Comparison of ENCODE assay signal across 7 cellular contexts in genomic region chr11:69642913-69643632, GRCh38. TPM values are rescaled to one million over a fixed set of nuclear protein-coding genes. Genes with fewer than 3 reads are reported as not detected.
DNase-seq lines count a peak whose midpoint lies in the region; ATAC-seq and TF ChIP-seq lines count a peak whose summit lies in the region.

No MANE protein-coding gene starts in this region.

- intact Hi-C loops in Panc1 (cut with micrococcal nuclease; ENCODE audit: unreplicated experiment) = loop anchor here (1.0 to 5.0 kb wide), 4 partner anchors 266 to 540 kb away; no protein-coding TSS in a partner anchor

- H3K9me3 ChIP-seq in Panc1 (ENCODE audit: control insufficient read depth, insufficient read depth, low read depth, low read length) = no peaks in the 10 kb centered on the region

- H3K4me1 ChIP-seq in Panc1 (ENCODE audit: control insufficient read depth, insufficient read depth, low read length) = peaks cover 37% of the 10 kb centered on the region

- H3K36me3 ChIP-seq in Panc1 (ENCODE audit: control insufficient read depth, insufficient read depth, low read length) = peaks cover 10% of the 10 kb centered on the region; the same call in 1 of the 2 replicates

- ATAC-seq in HG03565 (IDR thresholded peaks at IDR 0.05; ENCODE audit: unreplicated experiment) = peak; percentile 44
- peak; percentile 31 for ATAC-seq in Panc1
- peak; percentile 85 for ATAC-seq in activated T-cell treated with anti-CD3 and anti-CD28 coated beads, Interleukin-2, amount 50 U/mL, for 72 hours (replicated peaks in 1 of 2)
- peak; percentile 87 for ATAC-seq in naive thymus-derived CD8-positive, alpha-beta T cell
- ATAC-seq in stimulated activated effector memory CD8-positive, alpha-beta T cell treated with anti-CD3 and anti-CD28 coated beads, Interleukin-12 subunit alpha, Interleukin-12 subunit beta, amount 100 ng/mL, for 72 hours = peak; percentile 87

- H3K4me3 ChIP-seq in GM12875 (ENCODE audit: low read depth, low read length) = peak overlapping the region; percentile 53
- H3K4me3 ChIP-seq in Panc1 (ENCODE audit: low read depth in 2 of 2, low read length in 2 of 2) = peak overlapping the region; percentile 80 to 93
- H3K4me3 ChIP-seq in fibroblast of mammary gland (ENCODE audit: control insufficient read depth, low read depth, low read length) = peak overlapping the region; percentile 99

- no peaks in the 10 kb centered on the region for H3K9me3 Mint-ChIP-seq in activated T-cell treated with anti-CD3 and anti-CD28 coated beads, Interleukin-2, amount 50 U/mL, for 72 hours
- peaks cover 0 to 2% (median 0%) of the 10 kb centered on the region in 9 donors for H3K9me3 Mint-ChIP-seq in naive thymus-derived CD8-positive, alpha-beta T cell
- no peaks in the 10 kb centered on the region for H3K9me3 Mint-ChIP-seq in stimulated activated effector memory CD8-positive, alpha-beta T cell treated with anti-CD3 and anti-CD28 coated beads, Interleukin-12 subunit alpha, Interleukin-12 subunit beta, amount 100 ng/mL, for 72 hours

- peaks cover 27% of the 10 kb centered on the region for H3K4me1 Mint-ChIP-seq in activated T-cell treated with anti-CD3 and anti-CD28 coated beads, Interleukin-2, amount 50 U/mL, for 72 hours (ENCODE audit: low read depth)
- peaks cover 8 to 25% (median 22%) of the 10 kb centered on the region in 4 donors for H3K4me1 Mint-ChIP-seq in naive thymus-derived CD8-positive, alpha-beta T cell
- H3K4me1 Mint-ChIP-seq in stimulated activated effector memory CD8-positive, alpha-beta T cell treated with anti-CD3 and anti-CD28 coated beads, Interleukin-12 subunit alpha, Interleukin-12 subunit beta, amount 100 ng/mL, for 72 hours = peaks cover 17% of the 10 kb centered on the region

- in situ Hi-C loops in Panc1 (cut with HindIII; ENCODE audit: low pct_unique_long_range_greater_than_20kb, low sequenced_read_pairs) = no loop called here

- POLR2A ChIA-PET in Panc1 (lab: Charles Lee) = interaction anchor here (1.0 kb wide), 1 partner anchor 344 kb away, joined by 5 read pairs; no protein-coding TSS in a partner anchor
- POLR2A ChIA-PET in naive thymus-derived CD8-positive, alpha-beta T cell (lab: Charles Lee) = interaction anchor here (1.1 to 1.3 kb wide), 3 partner anchors 355 to 540 kb away, joined by 3 to 4 read pairs (median 3); no protein-coding TSS in a partner anchor

- H3K27me3 Mint-ChIP-seq in activated T-cell treated with anti-CD3 and anti-CD28 coated beads, Interleukin-2, amount 50 U/mL, for 72 hours (ENCODE audit: low read depth) = peaks cover 24% of the 10 kb centered on the region
- peaks cover 7 to 34% (median 21%) of the 10 kb centered on the region in 5 donors for H3K27me3 Mint-ChIP-seq in naive thymus-derived CD8-positive, alpha-beta T cell

- BruUV-seq in Panc1 (replicated peaks; lab: Mats Ljungman, UMichigan) = no TSS peak

- peak overlapping the region; percentile 73 for H3K27ac ChIP-seq in Panc1 (ENCODE audit: low read length)

- H3K27ac Mint-ChIP-seq in activated T-cell treated with anti-CD3 and anti-CD28 coated beads, Interleukin-2, amount 50 U/mL, for 72 hours = no peak overlapping the region
- no peak overlapping the region for H3K27ac Mint-ChIP-seq in naive thymus-derived CD8-positive, alpha-beta T cell
- H3K27ac Mint-ChIP-seq in stimulated activated effector memory CD8-positive, alpha-beta T cell treated with anti-CD3 and anti-CD28 coated beads, Interleukin-12 subunit alpha, Interleukin-12 subunit beta, amount 100 ng/mL, for 72 hours = no peak overlapping the region

- H3K4me3 Mint-ChIP-seq in activated T-cell treated with anti-CD3 and anti-CD28 coated beads, Interleukin-2, amount 50 U/mL, for 72 hours = peak overlapping the region; percentile 57 to 72
- peak overlapping the region; percentile 59 to 86 (median 74) for H3K4me3 Mint-ChIP-seq in naive thymus-derived CD8-positive, alpha-beta T cell
- peak overlapping the region; percentile 52 for H3K4me3 Mint-ChIP-seq in stimulated activated effector memory CD8-positive, alpha-beta T cell treated with anti-CD3 and anti-CD28 coated beads, Interleukin-12 subunit alpha, Interleukin-12 subunit beta, amount 100 ng/mL, for 72 hours

- CTCF ChIA-PET in Panc1 (lab: Charles Lee) = interaction anchor here (0.6 to 1.0 kb wide), 4 partner anchors 346 to 1082 kb away, joined by 3 to 7 read pairs (median 4); no protein-coding TSS in a partner anchor

- H3K36me3 Mint-ChIP-seq in activated T-cell treated with anti-CD3 and anti-CD28 coated beads, Interleukin-2, amount 50 U/mL, for 72 hours (ENCODE audit: insufficient read depth in 2 of 2) = peaks cover 0 to 2% of the 10 kb centered on the region in 2 donors
- H3K36me3 Mint-ChIP-seq in naive thymus-derived CD8-positive, alpha-beta T cell = no peaks in the 10 kb centered on the region
- no peaks in the 10 kb centered on the region for H3K36me3 Mint-ChIP-seq in stimulated activated effector memory CD8-positive, alpha-beta T cell treated with anti-CD3 and anti-CD28 coated beads, Interleukin-12 subunit alpha, Interleukin-12 subunit beta, amount 100 ng/mL, for 72 hours

- TF ChIP-seq CTCF in GM12875 (IDR thresholded peaks at IDR 0.05; ENCODE audit: borderline replicate concordance, insufficient read depth, low read depth, low read length) (peak; percentile 93), Panc1 (IDR thresholded peaks at IDR 0.05) (peak; percentile 98), fibroblast of mammary gland (conservative IDR thresholded peaks at IDR 0.05; ENCODE audit: control insufficient read depth, insufficient read depth, low read depth, low read length) (peak; percentile 53)

- H3K27me3 ChIP-seq in Panc1 (ENCODE audit: control insufficient read depth, insufficient read depth, low read length) = no peaks in the 10 kb centered on the region

- DNase-seq in Panc1 (ENCODE audit: low read depth, low spot score) = no peak
- peak; percentile 74 to 85 for DNase-seq in activated T-cell treated with anti-CD3 and anti-CD28 coated beads, Interleukin-2, amount 50 U/mL, for 72 hours
- peak; percentile 68 for DNase-seq in fibroblast of mammary gland (ENCODE audit: low read depth)
- peak; percentile 57 to 84 (median 77) for DNase-seq in naive thymus-derived CD8-positive, alpha-beta T cell
- DNase-seq in stimulated activated effector memory CD8-positive, alpha-beta T cell treated with anti-CD3 and anti-CD28 coated beads, Interleukin-12 subunit alpha, Interleukin-12 subunit beta, amount 100 ng/mL, for 72 hours (ENCODE audit: low spot score in 2 of 2) = peak; percentile 76 to 83

RNA-seq across cellular contexts. Expression of gene CCND1, which starts 2.1 kb away (rescaled TPM):
- total RNA-seq in Panc1 (2021; ENCODE audit: unreplicated experiment) = 259 TPM
- polyA plus RNA-seq in Panc1 (2012; ENCODE audit: insufficient read length) = 275 TPM
- total RNA-seq in activated T-cell treated with anti-CD3 and anti-CD28 coated beads, Interleukin-2, amount 50 U/mL, for 72 hours = 1 to 10 TPM; 1.5 to 1.8 TPM
- total RNA-seq in naive thymus-derived CD8-positive, alpha-beta T cell = under 1 TPM; 0.08 to 0.49 TPM
- polyA plus RNA-seq in naive thymus-derived CD8-positive, alpha-beta T cell = under 1 TPM; 0.03 to 0.74 (median 0.06) TPM

RNA-seq across cellular contexts. Expression of gene LTO1, which starts 32.1 kb away (rescaled TPM):
- total RNA-seq in Panc1 (2021; ENCODE audit: unreplicated experiment) = 28.7 TPM
- polyA plus RNA-seq in Panc1 (2012; ENCODE audit: insufficient read length) = 73.8 TPM
- total RNA-seq in activated T-cell treated with anti-CD3 and anti-CD28 coated beads, Interleukin-2, amount 50 U/mL, for 72 hours = 10 to 100 TPM; 30.5 to 33.2 TPM
- 10 to 100 TPM; 75.0 to 77.8 TPM for total RNA-seq in naive thymus-derived CD8-positive, alpha-beta T cell
- 10 to 100 TPM; 12.5 to 14.5 (median 13.1) TPM for polyA plus RNA-seq in naive thymus-derived CD8-positive, alpha-beta T cell

Comparison
In these comparisons a context has a peak if more than half of its experiments do, and no peak if none do; other contexts are left out.
1. ATAC-seq: peak in every context shown above with its lines; median percentile 87 in naive thymus-derived CD8-positive, alpha-beta T cell; 87 in stimulated activated effector memory CD8-positive, alpha-beta T cell treated with anti-CD3 and anti-CD28 coated beads, Interleukin-12 subunit alpha, Interleukin-12 subunit beta, amount 100 ng/mL, for 72 hours; 85 in activated T-cell treated with anti-CD3 and anti-CD28 coated beads, Interleukin-2, amount 50 U/mL, for 72 hours; 44 in HG03565; 31 in Panc1.
2. RNA of gene CCND1, which starts 2.1 kb away (total RNA-seq): 259 TPM in Panc1 (single experiment); 1.5 to 1.8 TPM in activated T-cell treated with anti-CD3 and anti-CD28 coated beads, Interleukin-2, amount 50 U/mL, for 72 hours and 0.08 to 0.49 TPM in naive thymus-derived CD8-positive, alpha-beta T cell; every median in the first group is over 10 times any median in the second.
3. Peak in every context shown above with its lines, with median percentiles within 50 percentile points of each other: H3K4me3 ChIP-seq, CTCF ChIP-seq and H3K4me3 Mint-ChIP-seq.